ENCODE assay signal across 16 cellular contexts in the genomic region with DNA sequence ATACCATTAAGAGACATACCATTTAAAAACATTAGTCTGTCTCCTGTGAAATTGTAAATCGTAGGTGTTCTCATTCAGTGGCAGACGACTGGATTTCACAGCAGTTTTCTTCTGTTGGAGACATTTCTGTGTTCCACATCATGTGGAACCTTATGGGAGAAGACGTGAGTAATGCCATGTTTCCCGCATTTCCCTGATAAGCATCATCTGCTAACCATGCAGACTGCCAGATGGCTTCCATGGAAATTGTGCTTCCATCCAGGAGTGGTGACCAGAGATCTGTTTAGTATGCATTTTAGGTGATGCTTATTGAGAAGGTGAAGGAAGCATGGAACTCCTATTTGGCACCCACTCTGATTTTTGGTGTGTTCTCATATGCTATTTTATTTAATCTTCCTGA. TPM values are rescaled to one million over a fixed set of nuclear protein-coding genes. Genes with fewer than 3 reads are reported as not detected.
DNase-seq lines count a peak whose midpoint lies in the region.
"Had no signal": no experiment of that assay in that cellular context is flagged by ENCODE, and none has a peak within 500 bp of the region (broad histone marks: within the 10 kb centered on the region; RNA-seq: fewer than 3 reads in every experiment).

No MANE protein-coding gene starts in this region.

- no peaks in the 10 kb centered on the region for H3K27me3 ChIP-seq in endocrine pancreas (ENCODE audit: control insufficient read depth, insufficient read depth, low read length)

- DNase-seq in EH (ENCODE audit: low read depth) = peak; percentile 14
- DNase-seq in NCI-H524 (lab: John Stamatoyannopoulos, UW) = peak; percentile 62 to 94
- peak; percentile 6 for DNase-seq in occipital lobe (lab: John Stamatoyannopoulos, UW)
- DNase-seq in activated naive CD4-positive, alpha-beta T cell treated with Interleukin-2 at 50 U/mL for 16 hours = no peak
- no peak for DNase-seq in cerebellar nuclear complex (lab: John Stamatoyannopoulos, UW)
- DNase-seq in NCI-H2081 treated with DMSO at 0.1 percent for 48 hours (lab: John Stamatoyannopoulos, UW) = no peak
- DNase-seq in T1000 (lab: John Stamatoyannopoulos, UW) = no peak
- DNase-seq: activated CD4-positive, CD25-positive, alpha-beta regulatory T cell; AML-193; DMS53; erythroblast; MV-4-11; NCI-H345; OCI-M1; transverse colon had no signal

- H3K36me3 ChIP-seq in endocrine pancreas (ENCODE audit: control insufficient read depth, insufficient read depth, low read length) = no peaks in the 10 kb centered on the region
- H3K36me3 ChIP-seq: transverse colon had no signal

- H3K9me3 ChIP-seq in endocrine pancreas (ENCODE audit: control insufficient read depth, low read length) = no peaks in the 10 kb centered on the region
- H3K9me3 ChIP-seq: transverse colon had no signal

- no peaks in the 10 kb centered on the region for H3K4me1 ChIP-seq in endocrine pancreas (ENCODE audit: control insufficient read depth, insufficient read depth, low read length)

- no peak overlapping the region for H3K9ac ChIP-seq in endocrine pancreas (ENCODE audit: control insufficient read depth, insufficient read depth, low read length)

- H3K4me3 ChIP-seq in endocrine pancreas (ENCODE audit: control insufficient read depth, insufficient read depth, low read length) = peak overlapping the region; percentile 85

RNA-seq across cellular contexts. Expression of a gene that starts 28.4 kb away (rescaled TPM):
- total RNA-seq in occipital lobe = 35.6 TPM

Comparison
In these comparisons a context has a peak if more than half of its experiments do, and no peak if none do; other contexts are left out.
1. DNase-seq: peak in EH (single experiment), NCI-H524 (2 of 2) and occipital lobe (single experiment); none in activated naive CD4-positive, alpha-beta T cell treated with Interleukin-2 at 50 U/mL for 16 hours (single experiment), cerebellar nuclear complex (0 of 2), NCI-H2081 treated with DMSO at 0.1 percent for 48 hours (single experiment) and T1000 (single experiment).